22 cellular contexts compared by ENCODE assay signal in the genomic region with DNA sequence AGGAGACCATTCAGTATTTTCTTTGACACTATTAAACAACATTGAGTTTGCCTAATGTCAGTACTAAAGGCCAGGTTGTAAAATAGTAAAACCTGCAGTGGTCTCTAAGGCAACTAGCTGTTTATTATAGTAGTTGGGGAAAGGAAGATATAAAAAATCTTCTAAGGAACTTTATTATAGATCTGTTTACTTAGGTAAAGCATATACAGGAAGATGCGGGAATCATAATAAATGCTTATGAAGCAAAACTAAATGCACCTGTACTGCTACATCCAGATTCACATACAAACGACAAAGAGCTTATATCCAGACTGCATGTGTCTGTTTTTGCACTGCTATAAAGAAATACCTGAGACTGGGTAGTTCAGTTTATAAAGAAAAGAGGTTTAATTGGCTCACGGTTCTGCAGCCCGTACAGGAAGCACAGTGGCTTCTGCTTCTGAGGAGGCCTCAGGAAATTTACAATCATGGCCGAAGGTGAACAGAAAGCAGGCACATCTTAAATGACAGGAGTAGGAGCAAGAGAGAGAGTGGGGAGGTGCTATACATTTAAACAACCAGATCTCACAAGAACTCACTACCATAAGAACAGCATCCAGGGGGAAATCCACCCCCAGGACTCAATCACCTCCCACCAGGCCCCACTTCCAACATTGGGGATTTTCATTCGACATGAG. TPM values are rescaled to one million over a fixed set of nuclear protein-coding genes. Genes with fewer than 3 reads are reported as not detected.
DNase-seq lines count a peak whose midpoint lies in the region; ATAC-seq and TF ChIP-seq lines count a peak whose summit lies in the region.
"Had no signal": no experiment of that assay in that cellular context is flagged by ENCODE, and none has a peak within 500 bp of the region (broad histone marks: within the 10 kb centered on the region; RNA-seq: fewer than 3 reads in every experiment).

No MANE protein-coding gene starts in this region.

- H3K79me1 ChIP-seq in mesendoderm (ENCODE audit: low read length), result peaks cover 21% of the 10 kb centered on the region

- H2BK5ac ChIP-seq in mesendoderm (ENCODE audit: low read length), result no peak overlapping the region

- no peak overlapping the region for H4K5ac ChIP-seq in mesendoderm (ENCODE audit: low read length)

- H2AFZ ChIP-seq in Loucy (ENCODE audit: low read length), result no peak overlapping the region

- no CpG with 5 or more reads among the region's 6 CpGs for WGBS in mesendoderm (ENCODE audit: extremely low coverage, insufficient coverage, low lambda C conversion rate)

- peaks cover 68% of the 10 kb centered on the region for H3K36me3 Mint-ChIP-seq in activated T-cell treated with anti-CD3 and anti-CD28 coated beads, Interleukin-2, amount 50 U/mL, for 4 hours (ENCODE audit: insufficient read depth)
- peaks cover 71% of the 10 kb centered on the region for H3K36me3 Mint-ChIP-seq in activated naive CD8-positive, alpha-beta T cell treated with anti-CD3 and anti-CD28 coated beads, Interleukin-2, amount 50 U/mL, for 24 hours (ENCODE audit: low read depth)
- peaks cover 13% of the 10 kb centered on the region for H3K36me3 Mint-ChIP-seq in natural killer cell treated with Interleukin-12 subunit alpha and Interleukin-12 subunit beta and Interleukin-15 and Interleukin-18, amount 100 ng/mL, for 72 hours

- H3K18ac ChIP-seq in mesendoderm (ENCODE audit: low read length), result no peak overlapping the region

- no peak overlapping the region for H2AK5ac ChIP-seq in mesendoderm (ENCODE audit: low read length)

- H3K9me3 ChIP-seq in Loucy (ENCODE audit: insufficient read depth, low read depth, low read length), result no peaks in the 10 kb centered on the region
- H3K9me3 ChIP-seq: esophagus squamous epithelium, spleen, suprapubic skin had no signal

- no peak overlapping the region for H2BK120ac ChIP-seq in mesendoderm (ENCODE audit: low read depth, low read length)

- no peak overlapping the region for H3K23ac ChIP-seq in mesendoderm (ENCODE audit: low read length)

- H3K9ac ChIP-seq in Loucy (ENCODE audit: low read depth, low read length, poor library complexity, severe bottlenecking), result peak overlapping the region; percentile 3
- H3K9ac ChIP-seq in mesendoderm (ENCODE audit: low read length), result no peak overlapping the region

- peak overlapping the region; percentile 56 for H3K4me2 ChIP-seq in Loucy (ENCODE audit: low read depth, low read length, poor library complexity, severe bottlenecking)
- no peak overlapping the region for H3K4me2 ChIP-seq in mesendoderm (ENCODE audit: low read length)

- H2BK15ac ChIP-seq in mesendoderm (replicated peaks; ENCODE audit: low read depth), result no peak overlapping the region

- no peak overlapping the region for H4K8ac ChIP-seq in mesendoderm (ENCODE audit: low read depth, low read length)

- H3K4me1 ChIP-seq in Loucy (ENCODE audit: insufficient read depth, low read length, poor library complexity, severe bottlenecking) (peaks cover 50% of the 10 kb centered on the region), mesendoderm (ENCODE audit: control insufficient read depth, low read depth, low read length) (no peaks in the 10 kb centered on the region)

- ATAC-seq in activated T-cell treated with anti-CD3 and anti-CD28 coated beads, Interleukin-2, amount 50 U/mL, for 4 hours, result no peak
- no peak for ATAC-seq in activated naive CD8-positive, alpha-beta T cell treated with anti-CD3 and anti-CD28 coated beads, Interleukin-2, amount 50 U/mL, for 24 hours
- ATAC-seq in natural killer cell treated with Interleukin-12 subunit alpha and Interleukin-12 subunit beta and Interleukin-15 and Interleukin-18, amount 100 ng/mL, for 72 hours, result no peak
- ATAC-seq: GM12878 had no signal

- no peaks in the 10 kb centered on the region for H3K27me3 ChIP-seq in Loucy (ENCODE audit: insufficient read depth, low read length, poor library complexity, severe bottlenecking)
- peaks cover under 1% of the 10 kb centered on the region for H3K27me3 ChIP-seq in mesendoderm (ENCODE audit: insufficient read depth, low read length, poor library complexity)
- H3K27me3 ChIP-seq: esophagus squamous epithelium, spleen, suprapubic skin had no signal

- H3K9me2 ChIP-seq in Loucy (replicated peaks; ENCODE audit: low read depth, low read length), result no peaks in the 10 kb centered on the region

- no peak for TF ChIP-seq CTCF in Loucy (conservative IDR thresholded peaks at IDR 0.05; ENCODE audit: low read length)

- no peak for DNase-seq in activated T-cell treated with anti-CD3 and anti-CD28 coated beads, Interleukin-2, amount 50 U/mL, for 4 hours
- DNase-seq in activated T-cell treated with anti-CD3 and anti-CD28 coated beads for 4 hours (no peak), NCI-H128 (lab: John Stamatoyannopoulos, UW; ENCODE audit: unreplicated experiment) (no peak), mesendoderm (no peak), NCI-H226 (no peak)
- DNase-seq in activated naive CD8-positive, alpha-beta T cell treated with anti-CD3 and anti-CD28 coated beads, Interleukin-2, amount 50 U/mL, for 24 hours, result no peak
- no peak for DNase-seq in natural killer cell treated with Interleukin-12 subunit alpha and Interleukin-12 subunit beta and Interleukin-15 and Interleukin-18, amount 100 ng/mL, for 72 hours (ENCODE audit: low spot score)
- DNase-seq: ACHN; aorta; C1 segment of cervical spinal cord; effector CD4-positive, alpha-beta T cell; esophagus squamous epithelium; IMR-90; NCI-H187 treated with DMSO at 0.1 percent for 48 hours; NCI-H510A; NK-92 treated with Interleukin-12 subunit alpha and Interleukin-12 subunit beta, amount 100 ng/mL, for 24 hours; spleen; T1000 had no signal

- no peak overlapping the region for H3K56ac ChIP-seq in mesendoderm (ENCODE audit: low read length)

- H3K27me3 Mint-ChIP-seq in activated T-cell treated with anti-CD3 and anti-CD28 coated beads, Interleukin-2, amount 50 U/mL, for 4 hours (ENCODE audit: low read depth), result no peaks in the 10 kb centered on the region
- no peaks in the 10 kb centered on the region for H3K27me3 Mint-ChIP-seq in activated naive CD8-positive, alpha-beta T cell treated with anti-CD3 and anti-CD28 coated beads, Interleukin-2, amount 50 U/mL, for 24 hours
- no peaks in the 10 kb centered on the region for H3K27me3 Mint-ChIP-seq in natural killer cell treated with Interleukin-12 subunit alpha and Interleukin-12 subunit beta and Interleukin-15 and Interleukin-18, amount 100 ng/mL, for 72 hours

- H3K79me2 ChIP-seq in Loucy (ENCODE audit: insufficient read depth, low read length), result peaks cover 93% of the 10 kb centered on the region
- H3K79me2 ChIP-seq in mesendoderm (ENCODE audit: control insufficient read depth, insufficient read depth, low read length), result peaks cover 81% of the 10 kb centered on the region

- no peak overlapping the region for H3K27ac ChIP-seq in mesendoderm (ENCODE audit: low read depth, low read length)
- H3K27ac ChIP-seq: esophagus squamous epithelium, HL-60, spleen, suprapubic skin had no signal

- H4K20me1 ChIP-seq in Loucy (ENCODE audit: insufficient read depth, low read length, poor library complexity, severe bottlenecking), result peaks cover 80% of the 10 kb centered on the region

- peaks cover 69% of the 10 kb centered on the region for H3K4me1 Mint-ChIP-seq in activated T-cell treated with anti-CD3 and anti-CD28 coated beads, Interleukin-2, amount 50 U/mL, for 4 hours (ENCODE audit: low read depth)
- H3K4me1 Mint-ChIP-seq in activated naive CD8-positive, alpha-beta T cell treated with anti-CD3 and anti-CD28 coated beads, Interleukin-2, amount 50 U/mL, for 24 hours, result peaks cover 57% of the 10 kb centered on the region
- H3K4me1 Mint-ChIP-seq in natural killer cell treated with Interleukin-12 subunit alpha and Interleukin-12 subunit beta and Interleukin-15 and Interleukin-18, amount 100 ng/mL, for 72 hours (ENCODE audit: low read depth in 2 of 2), result peaks cover 51 to 52% of the 10 kb centered on the region in 2 donors

- no peak overlapping the region for H3K4ac ChIP-seq in mesendoderm (ENCODE audit: low read depth, low read length)

- no peaks in the 10 kb centered on the region for H3K9me3 Mint-ChIP-seq in activated T-cell treated with anti-CD3 and anti-CD28 coated beads, Interleukin-2, amount 50 U/mL, for 4 hours
- no peaks in the 10 kb centered on the region for H3K9me3 Mint-ChIP-seq in activated naive CD8-positive, alpha-beta T cell treated with anti-CD3 and anti-CD28 coated beads, Interleukin-2, amount 50 U/mL, for 24 hours
- H3K9me3 Mint-ChIP-seq in natural killer cell treated with Interleukin-12 subunit alpha and Interleukin-12 subunit beta and Interleukin-15 and Interleukin-18, amount 100 ng/mL, for 72 hours, result no peaks in the 10 kb centered on the region

- peak overlapping the region; percentile 5 for H3K4me3 Mint-ChIP-seq in activated T-cell treated with anti-CD3 and anti-CD28 coated beads, Interleukin-2, amount 50 U/mL, for 4 hours
- H3K4me3 Mint-ChIP-seq in activated naive CD8-positive, alpha-beta T cell treated with anti-CD3 and anti-CD28 coated beads, Interleukin-2, amount 50 U/mL, for 24 hours, result peak overlapping the region; percentile 3
- H3K4me3 Mint-ChIP-seq in natural killer cell treated with Interleukin-12 subunit alpha and Interleukin-12 subunit beta and Interleukin-15 and Interleukin-18, amount 100 ng/mL, for 72 hours, result peak overlapping the region; percentile 13

- peak overlapping the region; percentile 7 for H3K27ac Mint-ChIP-seq in activated naive CD8-positive, alpha-beta T cell treated with anti-CD3 and anti-CD28 coated beads, Interleukin-2, amount 50 U/mL, for 24 hours
- peak overlapping the region in 1 of 2 donors; percentile 24 for H3K27ac Mint-ChIP-seq in natural killer cell treated with Interleukin-12 subunit alpha and Interleukin-12 subunit beta and Interleukin-15 and Interleukin-18, amount 100 ng/mL, for 72 hours

- H3K36me3 ChIP-seq in Loucy (ENCODE audit: insufficient read depth, low read length) (peaks cover 16% of the 10 kb centered on the region; the same call in 1 of the 2 replicates), mesendoderm (ENCODE audit: control insufficient read depth, insufficient read depth, low read length) (peaks cover 6% of the 10 kb centered on the region)

- H3F3A ChIP-seq in Loucy (ENCODE audit: low read depth), result no peaks in the 10 kb centered on the region

- H3K4me3 ChIP-seq in Loucy (ENCODE audit: low read length, poor library complexity, severe bottlenecking) (peak overlapping the region; percentile 44), mesendoderm (ENCODE audit: low read length) (no peak overlapping the region)
- H3K4me3 ChIP-seq: esophagus squamous epithelium, GM12878, spleen, suprapubic skin had no signal

RNA-seq across cellular contexts. Expression of a gene that starts 8.7 kb away (rescaled TPM):
- total RNA-seq in activated T-cell treated with anti-CD3 and anti-CD28 coated beads, Interleukin-2, amount 50 U/mL, for 4 hours, result 10 to 100 TPM; 25.5 to 33.0 (median 28.0) TPM
- 10 to 100 TPM; 16.6 to 21.4 TPM for total RNA-seq in natural killer cell treated with Interleukin-12 subunit alpha and Interleukin-12 subunit beta and Interleukin-15 and Interleukin-18, amount 100 ng/mL, for 72 hours
- polyA plus RNA-seq in mesendoderm (2013, experiment 1 of 2), result 19.2 TPM
- 20.3 TPM for polyA plus RNA-seq in mesendoderm (2013, experiment 2 of 2)

RNA-seq across cellular contexts. Expression of a gene that starts 26.9 kb away (rescaled TPM):
- total RNA-seq in activated T-cell treated with anti-CD3 and anti-CD28 coated beads, Interleukin-2, amount 50 U/mL, for 4 hours, result 10 to 100 TPM; 67.3 to 74.8 (median 72.9) TPM
- total RNA-seq in natural killer cell treated with Interleukin-12 subunit alpha and Interleukin-12 subunit beta and Interleukin-15 and Interleukin-18, amount 100 ng/mL, for 72 hours, result 10 to 100 TPM; 23.2 to 37.8 TPM
- polyA plus RNA-seq in mesendoderm (2013, experiment 1 of 2), result 141 TPM
- 138 TPM for polyA plus RNA-seq in mesendoderm (2013, experiment 2 of 2)
